Comparison of ENCODE assay signal across 8 cellular contexts in genomic region chr5:149656576-149657182, GRCh38.
A peak's percentile ranks its signal among the peaks of the same experiment; 100 is the strongest.
DNase-seq lines count a peak whose midpoint lies in the region; ATAC-seq, FAIRE-seq and TF ChIP-seq lines count a peak whose summit lies in the region.

No MANE protein-coding gene starts in this region.

- H3K9ac ChIP-seq in SK-N-SH (no peak overlapping the region), HepG2 (ENCODE audit: insufficient read depth, low read depth, low read length) (no peak overlapping the region)

- no peak for DNase-seq in SK-N-SH
- DNase-seq in NCI-H146 (lab: John Stamatoyannopoulos, UW): peak; percentile 78
- peak in 1 of 2 donors; percentile 64 for DNase-seq in ascending aorta (ENCODE audit: low spot score in 2 of 2)
- DNase-seq in HepG2 (ENCODE audit: low spot score): no peak
- no peak for DNase-seq in AG20443 (ENCODE audit: low spot score)
- DNase-seq in frontal cortex (ENCODE audit: low spot score in 2 of 2): no peak
- no peak for DNase-seq in H4 (ENCODE audit: low spot score)

- H3K9me2 ChIP-seq in SK-N-SH: no peaks in the 10 kb centered on the region

- no peaks in the 10 kb centered on the region for H3K79me2 ChIP-seq in SK-N-SH (ENCODE audit: insufficient read depth)
- no peaks in the 10 kb centered on the region for H3K79me2 ChIP-seq in HepG2 (ENCODE audit: insufficient read depth, low read length)

- no peak overlapping the region; a peak in 1 of 4 replicates for H3K4me3 ChIP-seq in SK-N-SH (ENCODE audit: low read depth in 2 of 2, low read length in 1 of 2)
- no peak overlapping the region for H3K4me3 ChIP-seq in ascending aorta
- H3K4me3 ChIP-seq in HepG2 (replicated peaks in 1 of 3; ENCODE audit: insufficient read depth in 1 of 3, low read depth in 2 of 3, low read length in 3 of 3): no peak overlapping the region

- ATAC-seq in SK-N-SH treated with all-trans-retinoic acid at 6 μM for 48 hours (no peak), HepG2 (0 out of 3 replicates have a peak, but pooled peaks have one; percentile 33)

- intact Hi-C loops in ascending aorta (cut with DNase I): no loop called here
- intact Hi-C loops in HepG2 (cut with micrococcal nuclease; ENCODE audit: unreplicated experiment): loop anchor here (10.0 kb wide), 1 partner anchor 698 kb away; the partner anchor contains the start of gene TCOF1

- H4K20me1 ChIP-seq in SK-N-SH (ENCODE audit: insufficient read depth) (no peaks in the 10 kb centered on the region), HepG2 (ENCODE audit: insufficient read depth, low read length) (no peaks in the 10 kb centered on the region)

- TF ChIP-seq RAD21 in SK-N-SH (IDR thresholded peaks at IDR 0.05; ENCODE audit: low read length) (no peak), HepG2 (CRISPR knock-in tag; IDR thresholded peaks at IDR 0.05) (no peak)

- TF ChIP-seq CTCF in SK-N-SH (IDR thresholded peaks at IDR 0.05) (peak; percentile 53), ascending aorta (IDR thresholded peaks at IDR 0.05) (peak in 2 of 3 experiments; percentile 21 to 39), HepG2 (CRISPR knock-in tag; IDR thresholded peaks at IDR 0.05) (peak; percentile 68)

- H3K27ac ChIP-seq in SK-N-SH (ENCODE audit: low read depth in 2 of 2, low read length in 1 of 2) (no peak overlapping the region), ascending aorta (no peak overlapping the region), HepG2 (ENCODE audit: extremely low read length, insufficient read depth, low read length) (no peak overlapping the region)

- H2AFZ ChIP-seq in SK-N-SH (ENCODE audit: low read depth) (no peak overlapping the region), HepG2 (ENCODE audit: low read length) (no peak overlapping the region)

- in situ Hi-C loops in HepG2 (cut with HindIII; ENCODE audit: extremely low pct_ligation_motif_present, low pct_unique_long_range_greater_than_20kb): no loop called here

- no peaks in the 10 kb centered on the region for H3F3A ChIP-seq in SK-N-SH (replicated peaks; ENCODE audit: insufficient read depth)

- H3K36me3 ChIP-seq in SK-N-SH (replicated peaks in 1 of 2; ENCODE audit: control insufficient read depth in 1 of 2, insufficient read depth in 2 of 2, low read length in 1 of 2) (no peaks in the 10 kb centered on the region), ascending aorta (no peaks in the 10 kb centered on the region), HepG2 (replicated peaks in 1 of 2; ENCODE audit: control insufficient read depth in 1 of 2, insufficient read depth in 2 of 2, low read length in 2 of 2) (no peaks in the 10 kb centered on the region)

- BruUV-seq in HepG2 (replicated peaks; lab: Mats Ljungman, UMichigan): no TSS peak

- 48% methylated on average over 6 of the region's 6 CpGs for WGBS in SK-N-SH (ENCODE audit: low lambda C conversion rate)
- WGBS in HepG2 (ENCODE audit: low lambda C conversion rate): 47% methylated on average over 5 of the region's 6 CpGs

- TF ChIP-seq EP300 in SK-N-SH (IDR thresholded peaks at IDR 0.05; ENCODE audit: borderline replicate concordance in 1 of 2, low read depth in 1 of 2, low read length in 1 of 2): no peak
- no peak for TF ChIP-seq EP300 in HepG2 (IDR thresholded peaks at IDR 0.05; ENCODE audit: low read depth in 2 of 2, low read length in 2 of 2)
- TF ChIP-seq EP300 in HepG2 (CRISPR knock-in tag; IDR thresholded peaks at IDR 0.05; ENCODE audit: borderline replicate concordance): no peak

- POLR2A ChIA-PET in SK-N-SH (lab: Yijun Ruan, JAX) (no interaction called here), HepG2 (lab: Yijun Ruan, JAX) (no interaction called here)

- H3K27me3 ChIP-seq in SK-N-SH (ENCODE audit: insufficient read depth) (no peaks in the 10 kb centered on the region), ascending aorta (no peaks in the 10 kb centered on the region), HepG2 (ENCODE audit: control insufficient read depth in 1 of 2, insufficient read depth in 2 of 2, low read length in 2 of 2) (no peaks in the 10 kb centered on the region)

- H3K4me2 ChIP-seq in SK-N-SH: no peak overlapping the region
- H3K4me2 ChIP-seq in HepG2 (ENCODE audit: low read depth, low read length): no peak overlapping the region

- CTCF ChIA-PET in SK-N-SH (lab: Yijun Ruan, JAX): interaction anchor here (0.6 to 1.7 kb wide), 7 partner anchors 10 to 174 kb away, joined by 3 to 9 read pairs (median 3); no protein-coding TSS in a partner anchor
- CTCF ChIA-PET in HepG2 (lab: Yijun Ruan, JAX; ENCODE audit: low intra/inter-chr PET ratio, low total read pairs): interaction anchor here (1.4 kb wide), 1 partner anchor 172 kb away, joined by 3 read pairs; no protein-coding TSS in a partner anchor

- H3K4me1 ChIP-seq in SK-N-SH (ENCODE audit: control insufficient read depth in 1 of 2, insufficient read depth in 2 of 2, low read depth in 1 of 2, low read length in 1 of 2): no peaks in the 10 kb centered on the region; a peak in 1 of 4 replicates
- H3K4me1 ChIP-seq in ascending aorta: no peaks in the 10 kb centered on the region
- no peaks in the 10 kb centered on the region for H3K4me1 ChIP-seq in HepG2 (ENCODE audit: insufficient read depth, low read length)

- no peak for TF ChIP-seq POLR2A in HepG2 (IDR thresholded peaks at IDR 0.05; ENCODE audit: insufficient read depth in 1 of 2, low read depth in 2 of 2, low read length in 2 of 2)

- H3K9me3 ChIP-seq in SK-N-SH (no peaks in the 10 kb centered on the region), ascending aorta (no peaks in the 10 kb centered on the region), HepG2 (ENCODE audit: low read length) (peaks cover 8% of the 10 kb centered on the region)

- FAIRE-seq in HepG2 (lab: Jason Lieb, UNC): peak; percentile 30
- no peak for FAIRE-seq in frontal cortex (lab: Jason Lieb, UNC)

TF ChIP-seq in SK-N-SH, 30 proteins besides CTCF, POLR2A, EP300 and RAD21 (continues in another document):
- TF ChIP-seq YY1 (IDR thresholded peaks at IDR 0.05; ENCODE audit: low read depth): no peak
- no peak for TF ChIP-seq POLR2AphosphoS5 (IDR thresholded peaks at IDR 0.05; ENCODE audit: low read depth, low read length)
- TF ChIP-seq MEF2A (IDR thresholded peaks at IDR 0.05; ENCODE audit: borderline replicate concordance, low read depth): no peak
- no peak for TF ChIP-seq USF1 (IDR thresholded peaks at IDR 0.05; ENCODE audit: borderline replicate concordance, low read depth)

TF ChIP-seq in SK-N-SH treated with all-trans-retinoic acid at 6 μM for 48 hours, 23 proteins besides CTCF, POLR2A, EP300 and RAD21 (continues in another document):
- TF ChIP-seq ISL1 (CRISPR knock-in tag; IDR thresholded peaks at IDR 0.05): no peak
- no peak for TF ChIP-seq ZNF565 (CRISPR knock-in tag; conservative IDR thresholded peaks at IDR 0.05; ENCODE audit: low read depth)
- TF ChIP-seq CSDC2 (CRISPR knock-in tag; IDR thresholded peaks at IDR 0.05): no peak
- no peak for TF ChIP-seq TCF4 (CRISPR knock-in tag; IDR thresholded peaks at IDR 0.05; ENCODE audit: borderline replicate concordance)
- no peak for TF ChIP-seq ZC3H10 (CRISPR knock-in tag; IDR thresholded peaks at IDR 0.05)
- no peak for TF ChIP-seq POU6F1 (CRISPR knock-in tag; IDR thresholded peaks at IDR 0.05; ENCODE audit: borderline replicate concordance, low read depth)
- no peak for TF ChIP-seq RARB (CRISPR knock-in tag; IDR thresholded peaks at IDR 0.05)

TF ChIP-seq in HepG2, 621 proteins besides CTCF, POLR2A, EP300 and RAD21:
- peak; percentile 54 for TF ChIP-seq STAG1 (CRISPR knock-in tag; IDR thresholded peaks at IDR 0.05)
- TF ChIP-seq SMC3 (IDR thresholded peaks at IDR 0.05; ENCODE audit: low read length): peak; percentile 42; the same call in 1 of the 2 replicates
- no peak for TF ChIP-seq RARG (CRISPR knock-in tag; IDR thresholded peaks at IDR 0.05; ENCODE audit: low read depth)
TF ChIP-seq in HepG2: peak in this region for 2.

Comparison
In these comparisons a context has a peak if more than half of its experiments do, and no peak if none do; other contexts are left out.
1. Of the 25 proteins assayed by ChIP-seq in both HepG2 and SK-N-SH: peak only in HepG2: SMC3; only in SK-N-SH: none; in both: CTCF; in neither: 23.